Comparison of ENCODE assay signal across 14 cellular contexts in the genomic region with DNA sequence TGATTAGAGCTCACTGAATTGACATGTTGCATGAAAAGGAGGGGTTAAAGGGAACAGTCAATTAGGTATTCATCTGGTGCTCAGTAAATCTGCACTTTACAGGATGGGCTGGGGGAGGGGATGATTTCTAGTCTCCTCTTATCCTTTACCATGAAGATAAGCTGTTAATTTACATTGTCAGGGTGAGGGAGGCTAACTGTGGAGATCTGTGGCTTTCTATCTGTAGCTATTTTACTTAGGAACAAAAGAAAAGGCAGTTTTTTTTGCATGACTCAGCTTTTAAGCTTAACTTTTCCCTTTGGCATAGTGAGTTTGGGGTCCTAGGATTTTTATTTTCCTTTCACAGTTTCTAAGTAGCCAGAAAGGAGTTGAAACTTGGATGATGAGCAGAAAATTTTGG.
"Had no signal": no experiment of that assay in that cellular context is flagged by ENCODE, and none has a peak within 500 bp of the region (broad histone marks: within the 10 kb centered on the region; RNA-seq: fewer than 3 reads in every experiment).

No MANE protein-coding gene starts in this region.

- H3K4me3 ChIP-seq: smooth muscle cell, suprapubic skin had no signal

- H3K4me2 ChIP-seq: smooth muscle cell had no signal

- H3K27me3 ChIP-seq: brain microvascular endothelial cell, suprapubic skin had no signal

- H3K9me3 ChIP-seq: suprapubic skin had no signal

- H3K36me3 ChIP-seq: brain microvascular endothelial cell, suprapubic skin had no signal

- H3K4me1 ChIP-seq: suprapubic skin had no signal

- ATAC-seq: right cardiac atrium had no signal

- H3K27ac ChIP-seq: brain microvascular endothelial cell, suprapubic skin had no signal

- DNase-seq: activated B cell treated with CpG ODN at 0.5 μM for 24 hours; activated CD4-positive, alpha-beta T cell treated with anti-CD3 and anti-CD28 coated beads for 48 hours; activated CD8-positive, alpha-beta memory T cell treated with anti-CD3 and anti-CD28 coated beads for 24 hours; activated naive CD8-positive, alpha-beta T cell treated with anti-CD3 and anti-CD28 coated beads for 36 hours; brain microvascular endothelial cell; cortex of kidney; effector CD4-positive, alpha-beta T cell; foreskin melanocyte; immature natural killer cell; nephron progenitor cell; right cardiac atrium; trophoblast cell had no signal
